In genomic region chr4:39975488-39976089, GRCh38 we compare ENCODE assay signal across 8 cellular contexts. TPM values are rescaled to one million over a fixed set of nuclear protein-coding genes. Genes with fewer than 3 reads are reported as not detected.
DNase-seq lines count a peak whose midpoint lies in the region; ATAC-seq and TF ChIP-seq lines count a peak whose summit lies in the region.

No MANE protein-coding gene starts in this region.

- H3K4me1 Mint-ChIP-seq in brain: peaks cover 48% of the 10 kb centered on the region

- H3K4me1 ChIP-seq in mucosa of stomach (ENCODE audit: control insufficient read depth, insufficient read depth, low read length): peaks cover 21% of the 10 kb centered on the region

- H3K4me3 ChIP-seq in mucosa of stomach (ENCODE audit: low read length) (no peak overlapping the region), lower leg skin (ENCODE audit: low read depth, poor library complexity, severe bottlenecking) (no peak overlapping the region)

- H3K9me3 ChIP-seq in mucosa of stomach (ENCODE audit: control insufficient read depth, low read length): no peaks in the 10 kb centered on the region

- peak overlapping the region; percentile 97 for H3K9ac ChIP-seq in mucosa of stomach (ENCODE audit: low read length)

- ATAC-seq in GM19455 (IDR thresholded peaks at IDR 0.05; ENCODE audit: unreplicated experiment): no peak
- ATAC-seq in GM21447 (IDR thresholded peaks at IDR 0.05; ENCODE audit: unreplicated experiment): no peak

- H3K9me3 Mint-ChIP-seq in brain: peaks cover 0 to under 1% (median 0%) of the 10 kb centered on the region in 5 experiments

- H3K27ac Mint-ChIP-seq in brain: peak overlapping the region in 3 of 5 experiments; percentile 94 to 96 (median 94)

- H3K36me3 Mint-ChIP-seq in brain: peaks cover 53% of the 10 kb centered on the region

- DNase-seq in AG08396 (ENCODE audit: low spot score) (peak; percentile 45), HS-5 (ENCODE audit: low read depth) (peak; percentile 23), lower leg skin (ENCODE audit: low spot score in 2 of 2) (no peak)
- DNase-seq in central memory CD4-positive, alpha-beta T cell: no peak

- intact Hi-C loops in lower leg skin (cut with DNase I; ENCODE audit: low total_unique reads): loop anchor here (5.0 kb wide), 1 partner anchor 278 kb away; the partner anchor contains the start of gene UBE2K

- H3K36me3 ChIP-seq in mucosa of stomach (ENCODE audit: control insufficient read depth, insufficient read depth, low read length): no peaks in the 10 kb centered on the region

- no peak for TF ChIP-seq CTCF in brain (conservative IDR thresholded peaks at IDR 0.05)
- no peak for TF ChIP-seq CTCF in lower leg skin (IDR thresholded peaks at IDR 0.05)

- 60 to 63% methylated on average over 4 of the region's 4 CpGs for WGBS in lower leg skin, 2 donors

- H3K4me3 Mint-ChIP-seq in brain: peak overlapping the region; percentile 87 to 94 (median 94)

- TF ChIP-seq POLR2A in lower leg skin (IDR thresholded peaks at IDR 0.05): no peak

- no peaks in the 10 kb centered on the region for H3K27me3 ChIP-seq in mucosa of stomach (ENCODE audit: control insufficient read depth, insufficient read depth, low read length)

- H3K27me3 Mint-ChIP-seq in brain: peaks cover 7% of the 10 kb centered on the region

RNA-seq across cellular contexts. Expression of gene PDS5A, which starts 2.1 kb away (rescaled TPM):
- polyA plus RNA-seq in brain (ENCODE audit: insufficient read depth, low read depth, low replicate concordance): 23.2 TPM
- 10 to 100 TPM; 45.7 to 57.6 (median 53.5) TPM for total RNA-seq in lower leg skin

Comparison
In these comparisons a context has a peak if more than half of its experiments do, and no peak if none do; other contexts are left out.
1. DNase-seq: peak in AG08396 (single experiment) and HS-5 (single experiment); none in lower leg skin (0 of 2) and central memory CD4-positive, alpha-beta T cell (single experiment).